In the genomic region with DNA sequence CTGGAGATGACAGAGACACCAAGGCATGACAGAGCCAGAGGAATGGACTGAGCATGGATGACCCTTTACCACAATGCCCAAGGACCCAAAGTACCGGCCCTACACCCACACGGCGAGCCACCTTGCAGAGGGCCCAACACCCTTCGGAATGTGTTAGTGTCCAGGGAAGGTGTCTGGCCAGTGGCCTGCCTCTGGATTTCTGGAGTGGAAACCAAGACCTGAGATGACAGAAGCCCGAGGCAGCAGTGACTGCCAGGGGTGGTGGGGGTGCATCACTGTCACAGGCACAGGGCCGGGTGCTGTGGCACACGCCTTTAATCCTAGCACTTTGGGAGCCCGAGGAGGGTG, we compare ENCODE assay signal across 1 cellular context.
TF ChIP-seq lines count a peak whose summit lies in the region.

No MANE protein-coding gene starts in this region.

TF ChIP-seq in IMR-90, 13 proteins besides CTCF, POLR2A, EP300 and RAD21 (continued from another document):
- no peak for TF ChIP-seq BHLHE40 (IDR thresholded peaks at IDR 0.05; ENCODE audit: low read depth, low read length)
- TF ChIP-seq, protein P1, sequence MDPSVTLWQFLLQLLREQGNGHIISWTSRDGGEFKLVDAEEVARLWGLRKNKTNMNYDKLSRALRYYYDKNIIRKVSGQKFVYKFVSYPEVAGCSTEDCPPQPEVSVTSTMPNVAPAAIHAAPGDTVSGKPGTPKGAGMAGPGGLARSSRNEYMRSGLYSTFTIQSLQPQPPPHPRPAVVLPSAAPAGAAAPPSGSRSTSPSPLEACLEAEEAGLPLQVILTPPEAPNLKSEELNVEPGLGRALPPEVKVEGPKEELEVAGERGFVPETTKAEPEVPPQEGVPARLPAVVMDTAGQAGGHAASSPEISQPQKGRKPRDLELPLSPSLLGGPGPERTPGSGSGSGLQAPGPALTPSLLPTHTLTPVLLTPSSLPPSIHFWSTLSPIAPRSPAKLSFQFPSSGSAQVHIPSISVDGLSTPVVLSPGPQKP (IDR thresholded peaks at IDR 0.05; ENCODE audit: borderline replicate concordance, low read depth, low read length), result no peak
TF ChIP-seq in IMR-90: peak in this region for 0.
